1 cellular context compared by ENCODE assay signal in genomic region chr14:95211721-95212504, GRCh38.
TF ChIP-seq lines count a peak whose summit lies in the region.

No MANE protein-coding gene starts in this region.

TF ChIP-seq in GM12878, 131 proteins besides CTCF, POLR2A, EP300 and RAD21 (continued from another document):
- TF ChIP-seq SMAD1 (IDR thresholded peaks at IDR 0.05; ENCODE audit: low read depth, partially characterized antibody) (no peak), ZNF622 (IDR thresholded peaks at IDR 0.05) (no peak), WRNIP1 (IDR thresholded peaks at IDR 0.05; ENCODE audit: borderline replicate concordance, low read depth, low read length) (no peak), ZNF384 (IDR thresholded peaks at IDR 0.05; ENCODE audit: borderline replicate concordance, low read depth, low read length) (peak; percentile 46; the same call in 1 of the 2 replicates), BHLHE40 (IDR thresholded peaks at IDR 0.05; ENCODE audit: borderline replicate concordance in 1 of 2, low read depth in 2 of 2, low read length in 1 of 2) (peak in 1 of 2 experiments; percentile 21; a peak in 1 of 4 replicates), ASH2L (IDR thresholded peaks at IDR 0.05; ENCODE audit: borderline replicate concordance, low read depth) (no peak), NBN (IDR thresholded peaks at IDR 0.05) (peak; percentile 68; the same call in 1 of the 2 replicates), RAD51 (IDR thresholded peaks at IDR 0.05) (0 out of 2 replicates have a peak, but pooled peaks have one; percentile 9), NR2F1 (conservative IDR thresholded peaks at IDR 0.05) (peak; percentile 28; the same call in 1 of the 2 replicates), MTA2 (IDR thresholded peaks at IDR 0.05; ENCODE audit: low read depth) (peak; percentile 68), ZZZ3 (IDR thresholded peaks at IDR 0.05; ENCODE audit: control insufficient read depth, insufficient read length, low read depth) (no peak), IKZF2 (IDR thresholded peaks at IDR 0.05) (peak; percentile 51 to 57; a peak in 2 of 4 replicates), ZNF217 (IDR thresholded peaks at IDR 0.05) (0 out of 2 replicates have a peak, but pooled peaks have one; percentile 19), RCOR1 (conservative IDR thresholded peaks at IDR 0.05; ENCODE audit: low read depth, low read length) (0 out of 2 replicates have a peak, but pooled peaks have one; percentile 43), ZBED1 (IDR thresholded peaks at IDR 0.05; ENCODE audit: borderline replicate concordance) (no peak), FOXK2 (IDR thresholded peaks at IDR 0.05) (peak; percentile 23; the same call in 1 of the 2 replicates), CEBPZ (IDR thresholded peaks at IDR 0.05; ENCODE audit: low read depth, low read length) (no peak), MXI1 (IDR thresholded peaks at IDR 0.05; ENCODE audit: low read depth, low read length) (peak; percentile 28; the same call in 1 of the 2 replicates), TCF3 (IDR thresholded peaks at IDR 0.05; ENCODE audit: borderline replicate concordance, insufficient read depth, low read depth, low read length) (0 out of 2 replicates have a peak, but pooled peaks have one; percentile 25), CBX3 (IDR thresholded peaks at IDR 0.05; ENCODE audit: borderline replicate concordance, low read depth) (no peak), IKZF1 (conservative IDR thresholded peaks at IDR 0.05) (peak; percentile 71), GABPA (IDR thresholded peaks at IDR 0.05; ENCODE audit: low read depth) (no peak), NFIC (IDR thresholded peaks at IDR 0.05; ENCODE audit: low read depth, low read length) (0 out of 2 replicates have a peak, but pooled peaks have one; percentile 37), ZNF687 (IDR thresholded peaks at IDR 0.05) (peak; percentile 44), EZH2 (IDR thresholded peaks at IDR 0.05; ENCODE audit: borderline replicate concordance, control insufficient read depth, low read depth, low read length) (no peak), RUNX3 (IDR thresholded peaks at IDR 0.05; ENCODE audit: low read length) (peak; percentile 80), DPF2 (IDR thresholded peaks at IDR 0.05) (0 out of 2 replicates have a peak, but pooled peaks have one; percentile 58), BRCA1 (IDR thresholded peaks at IDR 0.05; ENCODE audit: low read depth, low read length) (no peak)
- TF ChIP-seq, protein P1, sequence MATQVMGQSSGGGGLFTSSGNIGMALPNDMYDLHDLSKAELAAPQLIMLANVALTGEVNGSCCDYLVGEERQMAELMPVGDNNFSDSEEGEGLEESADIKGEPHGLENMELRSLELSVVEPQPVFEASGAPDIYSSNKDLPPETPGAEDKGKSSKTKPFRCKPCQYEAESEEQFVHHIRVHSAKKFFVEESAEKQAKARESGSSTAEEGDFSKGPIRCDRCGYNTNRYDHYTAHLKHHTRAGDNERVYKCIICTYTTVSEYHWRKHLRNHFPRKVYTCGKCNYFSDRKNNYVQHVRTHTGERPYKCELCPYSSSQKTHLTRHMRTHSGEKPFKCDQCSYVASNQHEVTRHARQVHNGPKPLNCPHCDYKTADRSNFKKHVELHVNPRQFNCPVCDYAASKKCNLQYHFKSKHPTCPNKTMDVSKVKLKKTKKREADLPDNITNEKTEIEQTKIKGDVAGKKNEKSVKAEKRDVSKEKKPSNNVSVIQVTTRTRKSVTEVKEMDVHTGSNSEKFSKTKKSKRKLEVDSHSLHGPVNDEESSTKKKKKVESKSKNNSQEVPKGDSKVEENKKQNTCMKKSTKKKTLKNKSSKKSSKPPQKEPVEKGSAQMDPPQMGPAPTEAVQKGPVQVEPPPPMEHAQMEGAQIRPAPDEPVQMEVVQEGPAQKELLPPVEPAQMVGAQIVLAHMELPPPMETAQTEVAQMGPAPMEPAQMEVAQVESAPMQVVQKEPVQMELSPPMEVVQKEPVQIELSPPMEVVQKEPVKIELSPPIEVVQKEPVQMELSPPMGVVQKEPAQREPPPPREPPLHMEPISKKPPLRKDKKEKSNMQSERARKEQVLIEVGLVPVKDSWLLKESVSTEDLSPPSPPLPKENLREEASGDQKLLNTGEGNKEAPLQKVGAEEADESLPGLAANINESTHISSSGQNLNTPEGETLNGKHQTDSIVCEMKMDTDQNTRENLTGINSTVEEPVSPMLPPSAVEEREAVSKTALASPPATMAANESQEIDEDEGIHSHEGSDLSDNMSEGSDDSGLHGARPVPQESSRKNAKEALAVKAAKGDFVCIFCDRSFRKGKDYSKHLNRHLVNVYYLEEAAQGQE (IDR thresholded peaks at IDR 0.05; ENCODE audit: low read depth, low read length), result no peak
- TF ChIP-seq, protein P2, sequence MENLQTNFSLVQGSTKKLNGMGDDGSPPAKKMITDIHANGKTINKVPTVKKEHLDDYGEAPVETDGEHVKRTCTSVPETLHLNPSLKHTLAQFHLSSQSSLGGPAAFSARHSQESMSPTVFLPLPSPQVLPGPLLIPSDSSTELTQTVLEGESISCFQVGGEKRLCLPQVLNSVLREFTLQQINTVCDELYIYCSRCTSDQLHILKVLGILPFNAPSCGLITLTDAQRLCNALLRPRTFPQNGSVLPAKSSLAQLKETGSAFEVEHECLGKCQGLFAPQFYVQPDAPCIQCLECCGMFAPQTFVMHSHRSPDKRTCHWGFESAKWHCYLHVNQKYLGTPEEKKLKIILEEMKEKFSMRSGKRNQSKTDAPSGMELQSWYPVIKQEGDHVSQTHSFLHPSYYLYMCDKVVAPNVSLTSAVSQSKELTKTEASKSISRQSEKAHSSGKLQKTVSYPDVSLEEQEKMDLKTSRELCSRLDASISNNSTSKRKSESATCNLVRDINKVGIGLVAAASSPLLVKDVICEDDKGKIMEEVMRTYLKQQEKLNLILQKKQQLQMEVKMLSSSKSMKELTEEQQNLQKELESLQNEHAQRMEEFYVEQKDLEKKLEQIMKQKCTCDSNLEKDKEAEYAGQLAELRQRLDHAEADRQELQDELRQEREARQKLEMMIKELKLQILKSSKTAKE (IDR thresholded peaks at IDR 0.05; ENCODE audit: low read depth, poor library complexity, severe bottlenecking), result peak; percentile 37
- TF ChIP-seq, protein P3, sequence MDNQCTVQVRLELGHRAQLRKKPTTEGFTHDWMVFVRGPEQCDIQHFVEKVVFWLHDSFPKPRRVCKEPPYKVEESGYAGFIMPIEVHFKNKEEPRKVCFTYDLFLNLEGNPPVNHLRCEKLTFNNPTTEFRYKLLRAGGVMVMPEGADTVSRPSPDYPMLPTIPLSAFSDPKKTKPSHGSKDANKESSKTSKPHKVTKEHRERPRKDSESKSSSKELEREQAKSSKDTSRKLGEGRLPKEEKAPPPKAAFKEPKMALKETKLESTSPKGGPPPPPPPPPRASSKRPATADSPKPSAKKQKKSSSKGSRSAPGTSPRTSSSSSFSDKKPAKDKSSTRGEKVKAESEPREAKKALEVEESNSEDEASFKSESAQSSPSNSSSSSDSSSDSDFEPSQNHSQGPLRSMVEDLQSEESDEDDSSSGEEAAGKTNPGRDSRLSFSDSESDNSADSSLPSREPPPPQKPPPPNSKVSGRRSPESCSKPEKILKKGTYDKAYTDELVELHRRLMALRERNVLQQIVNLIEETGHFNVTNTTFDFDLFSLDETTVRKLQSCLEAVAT (IDR thresholded peaks at IDR 0.05), result 0 out of 2 replicates have a peak, but pooled peaks have one; percentile 15
